ENCODE assay signal across 1 cellular context in genomic region chr21:35404247-35404646, GRCh38.
TF ChIP-seq lines count a peak whose summit lies in the region.

No MANE protein-coding gene starts in this region.

TF ChIP-seq in H1, 55 proteins besides CTCF, POLR2A, EP300 and RAD21:
- TF ChIP-seq, protein P1, sequence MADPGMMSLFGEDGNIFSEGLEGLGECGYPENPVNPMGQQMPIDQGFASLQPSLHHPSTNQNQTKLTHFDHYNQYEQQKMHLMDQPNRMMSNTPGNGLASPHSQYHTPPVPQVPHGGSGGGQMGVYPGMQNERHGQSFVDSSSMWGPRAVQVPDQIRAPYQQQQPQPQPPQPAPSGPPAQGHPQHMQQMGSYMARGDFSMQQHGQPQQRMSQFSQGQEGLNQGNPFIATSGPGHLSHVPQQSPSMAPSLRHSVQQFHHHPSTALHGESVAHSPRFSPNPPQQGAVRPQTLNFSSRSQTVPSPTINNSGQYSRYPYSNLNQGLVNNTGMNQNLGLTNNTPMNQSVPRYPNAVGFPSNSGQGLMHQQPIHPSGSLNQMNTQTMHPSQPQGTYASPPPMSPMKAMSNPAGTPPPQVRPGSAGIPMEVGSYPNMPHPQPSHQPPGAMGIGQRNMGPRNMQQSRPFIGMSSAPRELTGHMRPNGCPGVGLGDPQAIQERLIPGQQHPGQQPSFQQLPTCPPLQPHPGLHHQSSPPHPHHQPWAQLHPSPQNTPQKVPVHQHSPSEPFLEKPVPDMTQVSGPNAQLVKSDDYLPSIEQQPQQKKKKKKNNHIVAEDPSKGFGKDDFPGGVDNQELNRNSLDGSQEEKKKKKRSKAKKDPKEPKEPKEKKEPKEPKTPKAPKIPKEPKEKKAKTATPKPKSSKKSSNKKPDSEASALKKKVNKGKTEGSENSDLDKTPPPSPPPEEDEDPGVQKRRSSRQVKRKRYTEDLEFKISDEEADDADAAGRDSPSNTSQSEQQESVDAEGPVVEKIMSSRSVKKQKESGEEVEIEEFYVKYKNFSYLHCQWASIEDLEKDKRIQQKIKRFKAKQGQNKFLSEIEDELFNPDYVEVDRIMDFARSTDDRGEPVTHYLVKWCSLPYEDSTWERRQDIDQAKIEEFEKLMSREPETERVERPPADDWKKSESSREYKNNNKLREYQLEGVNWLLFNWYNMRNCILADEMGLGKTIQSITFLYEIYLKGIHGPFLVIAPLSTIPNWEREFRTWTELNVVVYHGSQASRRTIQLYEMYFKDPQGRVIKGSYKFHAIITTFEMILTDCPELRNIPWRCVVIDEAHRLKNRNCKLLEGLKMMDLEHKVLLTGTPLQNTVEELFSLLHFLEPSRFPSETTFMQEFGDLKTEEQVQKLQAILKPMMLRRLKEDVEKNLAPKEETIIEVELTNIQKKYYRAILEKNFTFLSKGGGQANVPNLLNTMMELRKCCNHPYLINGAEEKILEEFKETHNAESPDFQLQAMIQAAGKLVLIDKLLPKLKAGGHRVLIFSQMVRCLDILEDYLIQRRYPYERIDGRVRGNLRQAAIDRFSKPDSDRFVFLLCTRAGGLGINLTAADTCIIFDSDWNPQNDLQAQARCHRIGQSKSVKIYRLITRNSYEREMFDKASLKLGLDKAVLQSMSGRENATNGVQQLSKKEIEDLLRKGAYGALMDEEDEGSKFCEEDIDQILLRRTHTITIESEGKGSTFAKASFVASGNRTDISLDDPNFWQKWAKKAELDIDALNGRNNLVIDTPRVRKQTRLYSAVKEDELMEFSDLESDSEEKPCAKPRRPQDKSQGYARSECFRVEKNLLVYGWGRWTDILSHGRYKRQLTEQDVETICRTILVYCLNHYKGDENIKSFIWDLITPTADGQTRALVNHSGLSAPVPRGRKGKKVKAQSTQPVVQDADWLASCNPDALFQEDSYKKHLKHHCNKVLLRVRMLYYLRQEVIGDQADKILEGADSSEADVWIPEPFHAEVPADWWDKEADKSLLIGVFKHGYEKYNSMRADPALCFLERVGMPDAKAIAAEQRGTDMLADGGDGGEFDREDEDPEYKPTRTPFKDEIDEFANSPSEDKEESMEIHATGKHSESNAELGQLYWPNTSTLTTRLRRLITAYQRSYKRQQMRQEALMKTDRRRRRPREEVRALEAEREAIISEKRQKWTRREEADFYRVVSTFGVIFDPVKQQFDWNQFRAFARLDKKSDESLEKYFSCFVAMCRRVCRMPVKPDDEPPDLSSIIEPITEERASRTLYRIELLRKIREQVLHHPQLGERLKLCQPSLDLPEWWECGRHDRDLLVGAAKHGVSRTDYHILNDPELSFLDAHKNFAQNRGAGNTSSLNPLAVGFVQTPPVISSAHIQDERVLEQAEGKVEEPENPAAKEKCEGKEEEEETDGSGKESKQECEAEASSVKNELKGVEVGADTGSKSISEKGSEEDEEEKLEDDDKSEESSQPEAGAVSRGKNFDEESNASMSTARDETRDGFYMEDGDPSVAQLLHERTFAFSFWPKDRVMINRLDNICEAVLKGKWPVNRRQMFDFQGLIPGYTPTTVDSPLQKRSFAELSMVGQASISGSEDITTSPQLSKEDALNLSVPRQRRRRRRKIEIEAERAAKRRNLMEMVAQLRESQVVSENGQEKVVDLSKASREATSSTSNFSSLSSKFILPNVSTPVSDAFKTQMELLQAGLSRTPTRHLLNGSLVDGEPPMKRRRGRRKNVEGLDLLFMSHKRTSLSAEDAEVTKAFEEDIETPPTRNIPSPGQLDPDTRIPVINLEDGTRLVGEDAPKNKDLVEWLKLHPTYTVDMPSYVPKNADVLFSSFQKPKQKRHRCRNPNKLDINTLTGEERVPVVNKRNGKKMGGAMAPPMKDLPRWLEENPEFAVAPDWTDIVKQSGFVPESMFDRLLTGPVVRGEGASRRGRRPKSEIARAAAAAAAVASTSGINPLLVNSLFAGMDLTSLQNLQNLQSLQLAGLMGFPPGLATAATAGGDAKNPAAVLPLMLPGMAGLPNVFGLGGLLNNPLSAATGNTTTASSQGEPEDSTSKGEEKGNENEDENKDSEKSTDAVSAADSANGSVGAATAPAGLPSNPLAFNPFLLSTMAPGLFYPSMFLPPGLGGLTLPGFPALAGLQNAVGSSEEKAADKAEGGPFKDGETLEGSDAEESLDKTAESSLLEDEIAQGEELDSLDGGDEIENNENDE (IDR thresholded peaks at IDR 0.05; ENCODE audit: insufficient replicate concordance, low read length) = no peak
- TF ChIP-seq SIRT6 (IDR thresholded peaks at IDR 0.05; ENCODE audit: low read length) (no peak), TBP (IDR thresholded peaks at IDR 0.05; ENCODE audit: low read depth, low read length) (no peak), RFX5 (IDR thresholded peaks at IDR 0.05; ENCODE audit: borderline replicate concordance, low read depth, low read length) (no peak), EGR1 (IDR thresholded peaks at IDR 0.05; ENCODE audit: borderline replicate concordance, low read depth, low read length) (no peak), CHD2 (IDR thresholded peaks at IDR 0.05; ENCODE audit: low read length) (no peak), BCL11A (IDR thresholded peaks at IDR 0.05; ENCODE audit: low read depth in 2 of 2, low read length in 2 of 2) (no peak), CREB1 (IDR thresholded peaks at IDR 0.05) (no peak), E2F6 (IDR thresholded peaks at IDR 0.05) (no peak), SUZ12 (IDR thresholded peaks at IDR 0.05; ENCODE audit: low read length) (no peak), ZNF274 (IDR thresholded peaks at IDR 0.05; ENCODE audit: borderline replicate concordance, extremely low read depth, low read length) (no peak), MAFK (IDR thresholded peaks at IDR 0.05; ENCODE audit: low read depth, low read length) (no peak), POU5F1 (IDR thresholded peaks at IDR 0.05; ENCODE audit: low read depth, low read length) (no peak), CEBPB (IDR thresholded peaks at IDR 0.05; ENCODE audit: low read depth, low read length) (no peak), SRF (IDR thresholded peaks at IDR 0.05; ENCODE audit: low read depth, low read length) (no peak), HDAC6 (IDR thresholded peaks at IDR 0.05; ENCODE audit: low read depth, low read length) (no peak)
- TF ChIP-seq, protein P2, sequence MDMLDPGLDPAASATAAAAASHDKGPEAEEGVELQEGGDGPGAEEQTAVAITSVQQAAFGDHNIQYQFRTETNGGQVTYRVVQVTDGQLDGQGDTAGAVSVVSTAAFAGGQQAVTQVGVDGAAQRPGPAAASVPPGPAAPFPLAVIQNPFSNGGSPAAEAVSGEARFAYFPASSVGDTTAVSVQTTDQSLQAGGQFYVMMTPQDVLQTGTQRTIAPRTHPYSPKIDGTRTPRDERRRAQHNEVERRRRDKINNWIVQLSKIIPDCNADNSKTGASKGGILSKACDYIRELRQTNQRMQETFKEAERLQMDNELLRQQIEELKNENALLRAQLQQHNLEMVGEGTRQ (IDR thresholded peaks at IDR 0.05; ENCODE audit: low read length) = no peak
